In the genomic region with DNA sequence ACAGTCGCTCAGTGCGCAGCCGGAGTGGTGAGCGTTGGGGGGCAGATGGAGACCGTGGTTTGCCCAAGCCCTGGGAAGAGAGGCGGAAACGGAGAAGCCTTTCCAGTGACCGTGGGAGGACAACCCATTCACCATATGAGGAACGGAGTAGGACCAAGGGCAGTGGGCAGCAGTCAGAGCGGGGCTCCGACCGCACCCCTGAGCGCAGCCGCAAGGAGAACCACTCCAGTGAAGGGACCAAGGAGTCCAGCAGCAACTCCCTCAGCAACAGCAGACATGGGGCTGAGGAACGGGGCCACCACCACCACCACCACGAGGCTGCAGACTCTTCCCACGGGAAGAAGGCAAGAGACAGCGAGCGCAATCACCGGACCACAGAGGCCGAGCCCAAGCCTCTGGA, we compare ENCODE assay signal across 13 cellular contexts. TPM values are rescaled to one million over a fixed set of nuclear protein-coding genes. Genes with fewer than 3 reads are reported as not detected.
DNase-seq lines count a peak whose midpoint lies in the region; ATAC-seq, FAIRE-seq and TF ChIP-seq lines count a peak whose summit lies in the region.
"Had no signal": no experiment of that assay in that cellular context is flagged by ENCODE, and none has a peak within 500 bp of the region (broad histone marks: within the 10 kb centered on the region; RNA-seq: fewer than 3 reads in every experiment).

No MANE protein-coding gene starts in this region.

- H3K4me1 Mint-ChIP-seq in activated T-cell treated with anti-CD3 and anti-CD28 coated beads, Interleukin-2, amount 50 U/mL, for 72 hours (ENCODE audit: low read depth): peaks cover 66% of the 10 kb centered on the region
- peaks cover 37 to 48% of the 10 kb centered on the region in 2 donors for H3K4me1 Mint-ChIP-seq in effector memory CD8-positive, alpha-beta T cell (ENCODE audit: low read depth in 2 of 2)

- no peaks in the 10 kb centered on the region for H3K9me2 ChIP-seq in PC-3 (replicated peaks; ENCODE audit: low read length)

- peaks cover 5 to 21% of the 10 kb centered on the region in 2 donors for H3K36me3 Mint-ChIP-seq in activated T-cell treated with anti-CD3 and anti-CD28 coated beads, Interleukin-2, amount 50 U/mL, for 72 hours (ENCODE audit: insufficient read depth in 2 of 2)
- H3K36me3 Mint-ChIP-seq in effector memory CD8-positive, alpha-beta T cell (ENCODE audit: insufficient read depth): peaks cover 81% of the 10 kb centered on the region

- no peaks in the 10 kb centered on the region for H3K27me3 ChIP-seq in PC-3 (ENCODE audit: low read length)
- no peaks in the 10 kb centered on the region for H3K27me3 ChIP-seq in mesenchymal stem cell (ENCODE audit: control insufficient read depth in 1 of 2, insufficient read depth in 1 of 2, low read length in 2 of 2)
- H3K27me3 ChIP-seq: thyroid gland had no signal

- TF ChIP-seq CTCF in PC-3 (conservative IDR thresholded peaks at IDR 0.05; ENCODE audit: low read depth, low read length): no peak

- H3K18ac ChIP-seq in mesenchymal stem cell (ENCODE audit: low read depth in 1 of 2, low read length in 2 of 2): no peak overlapping the region

- peak overlapping the region; percentile 85 to 87 for H3K4me3 Mint-ChIP-seq in activated T-cell treated with anti-CD3 and anti-CD28 coated beads, Interleukin-2, amount 50 U/mL, for 72 hours
- peak overlapping the region; percentile 79 to 84 for H3K4me3 Mint-ChIP-seq in effector memory CD8-positive, alpha-beta T cell

- intact Hi-C loops in PC-3 (cut with micrococcal nuclease) (no loop called here), posterior vena cava (cut with DNase I) (no loop called here)

- H3K9me3 ChIP-seq in PC-3 (ENCODE audit: low read length) (no peaks in the 10 kb centered on the region), mesenchymal stem cell (ENCODE audit: control insufficient read depth, low read length) (no peaks in the 10 kb centered on the region)
- H3K9me3 ChIP-seq: thyroid gland had no signal

- peaks cover 71% of the 10 kb centered on the region for H3K36me3 ChIP-seq in PC-3 (ENCODE audit: low read depth, low read length)
- H3K36me3 ChIP-seq in mesenchymal stem cell (ENCODE audit: control insufficient read depth in 1 of 2, insufficient read depth in 2 of 2, low read depth in 1 of 2, low read length in 2 of 2): peaks cover 71 to 81% of the 10 kb centered on the region in 2 experiments

- H3K79me1 ChIP-seq in mesenchymal stem cell (replicated peaks; ENCODE audit: low read length, poor library complexity, severe bottlenecking): peaks cover 12% of the 10 kb centered on the region

- no peaks in the 10 kb centered on the region for H3K9me3 Mint-ChIP-seq in activated T-cell treated with anti-CD3 and anti-CD28 coated beads, Interleukin-2, amount 50 U/mL, for 72 hours
- H3K9me3 Mint-ChIP-seq in effector memory CD8-positive, alpha-beta T cell: no peaks in the 10 kb centered on the region

- no peak for FAIRE-seq in GM12891 (lab: Jason Lieb, UNC)

- no peak overlapping the region for H3K4me2 ChIP-seq in PC-3 (ENCODE audit: low read length)
- H3K4me2 ChIP-seq in mesenchymal stem cell (ENCODE audit: low read length, poor library complexity, severe bottlenecking): no peak overlapping the region

- H3K4me1 ChIP-seq in PC-3 (ENCODE audit: insufficient read depth, low read length) (peaks cover 31% of the 10 kb centered on the region), mesenchymal stem cell (ENCODE audit: control insufficient read depth, insufficient read depth, low read depth, low read length) (peaks cover 41% of the 10 kb centered on the region)

- H3K4me3 ChIP-seq in PC-3 (ENCODE audit: low read length) (peak overlapping the region; percentile 73; the same call in 1 of the 2 replicates), mesenchymal stem cell (ENCODE audit: insufficient read depth in 1 of 2, low read depth in 1 of 2, low read length in 2 of 2) (no peak overlapping the region)

- 98% methylated on average over 21 of the region's 21 CpGs for WGBS in mesenchymal stem cell

- no peak overlapping the region for H2BK120ac ChIP-seq in mesenchymal stem cell (ENCODE audit: low read depth, low read length)

- no peak overlapping the region for H2AK5ac ChIP-seq in mesenchymal stem cell (ENCODE audit: low read length, severe bottlenecking)

- H3K9ac ChIP-seq in PC-3 (ENCODE audit: low read length) (no peak overlapping the region), mesenchymal stem cell (ENCODE audit: low read length) (no peak overlapping the region)

- no peak overlapping the region for H2AFZ ChIP-seq in PC-3 (ENCODE audit: low read length)
- H2AFZ ChIP-seq in mesenchymal stem cell (ENCODE audit: low read depth, low read length): no peak overlapping the region

- no peaks in the 10 kb centered on the region for H3K27me3 Mint-ChIP-seq in activated T-cell treated with anti-CD3 and anti-CD28 coated beads, Interleukin-2, amount 50 U/mL, for 72 hours (ENCODE audit: low read depth)
- no peaks in the 10 kb centered on the region for H3K27me3 Mint-ChIP-seq in effector memory CD8-positive, alpha-beta T cell

- no peak overlapping the region for H2BK12ac ChIP-seq in mesenchymal stem cell (ENCODE audit: low read length in 2 of 2)

- no peak overlapping the region for H4K91ac ChIP-seq in mesenchymal stem cell (ENCODE audit: low read length)

- CTCF ChIA-PET in PC-3 (lab: Charles Lee): no interaction called here

- POLR2A ChIA-PET in PC-3 (lab: Charles Lee; ENCODE audit: unreplicated experiment): no interaction called here

- no peak overlapping the region for H2BK15ac ChIP-seq in mesenchymal stem cell (ENCODE audit: low read depth, poor library complexity, severe bottlenecking)

- DNase-seq in activated T-cell treated with anti-CD3 and anti-CD28 coated beads, Interleukin-2, amount 50 U/mL, for 72 hours: no peak
- no peak for DNase-seq in activated T-cell treated with anti-CD3 and anti-CD28 coated beads, Interleukin-2, amount 50 U/mL, for 48 hours
- DNase-seq in PC-3: no peak
- DNase-seq in effector memory CD8-positive, alpha-beta T cell: no peak
- peak; percentile 53 for DNase-seq in posterior vena cava (ENCODE audit: low spot score)
- no peak for DNase-seq in GM12891 (ENCODE audit: insufficient read length, low spot score)
- no peak for DNase-seq in mesenchymal stem cell
- DNase-seq: activated gamma-delta T cell, AML-193, NCI-H2029 treated with DMSO at 0.1 percent for 48 hours, RPMI8226, thyroid gland had no signal

- no peak overlapping the region for H3K23ac ChIP-seq in mesenchymal stem cell (ENCODE audit: low read length in 2 of 2)

- TSS peak; percentile 20 for BruUV-seq in PC-3 (replicated peaks; lab: Mats Ljungman, UMichigan)

- H3F3A ChIP-seq in PC-3 (ENCODE audit: low read length, unreplicated experiment): no peaks in the 10 kb centered on the region

- H3K27ac ChIP-seq in PC-3 (ENCODE audit: low read length) (no peak overlapping the region), mesenchymal stem cell (ENCODE audit: low read length, poor library complexity, severe bottlenecking) (no peak overlapping the region)

- no peak overlapping the region for H3K4ac ChIP-seq in mesenchymal stem cell (ENCODE audit: low read depth in 1 of 2, low read length in 2 of 2)

- peaks cover 40% of the 10 kb centered on the region for H4K20me1 ChIP-seq in PC-3 (ENCODE audit: low read length)

- TF ChIP-seq POLR2A in GM12891 (IDR thresholded peaks at IDR 0.05; ENCODE audit: low read depth, low read length): no peak

- H3K79me2 ChIP-seq in PC-3 (ENCODE audit: low read length): peaks cover 55% of the 10 kb centered on the region

- no peak overlapping the region for H4K8ac ChIP-seq in mesenchymal stem cell (ENCODE audit: low read length)

- ATAC-seq in activated T-cell treated with anti-CD3 and anti-CD28 coated beads, Interleukin-2, amount 50 U/mL, for 72 hours (replicated peaks in 1 of 2): no peak
- ATAC-seq in PC-3: no peak
- no peak for ATAC-seq in effector memory CD8-positive, alpha-beta T cell (replicated peaks)
- no peak for ATAC-seq in HG02870 (IDR thresholded peaks at IDR 0.05; ENCODE audit: unreplicated experiment)

- H3K27ac Mint-ChIP-seq in activated T-cell treated with anti-CD3 and anti-CD28 coated beads, Interleukin-2, amount 50 U/mL, for 72 hours: peak overlapping the region; percentile 21
- peak overlapping the region in 1 of 2 donors; percentile 93 for H3K27ac Mint-ChIP-seq in effector memory CD8-positive, alpha-beta T cell

- H2BK5ac ChIP-seq in mesenchymal stem cell (ENCODE audit: low read depth, low read length, poor library complexity, severe bottlenecking): no peak overlapping the region

- H3K14ac ChIP-seq in mesenchymal stem cell (ENCODE audit: low read length in 2 of 2): no peak overlapping the region

TF ChIP-seq in GM12891, 5 proteins besides CTCF, POLR2A, EP300 and RAD21:
- no peak for TF ChIP-seq POU2F2 (IDR thresholded peaks at IDR 0.05; ENCODE audit: low read depth, low read length)
- TF ChIP-seq TAF1 (IDR thresholded peaks at IDR 0.05; ENCODE audit: low read depth, low read length): no peak
- no peak for TF ChIP-seq SPI1 (IDR thresholded peaks at IDR 0.05; ENCODE audit: low read depth, low read length)
- TF ChIP-seq POLR2AphosphoS5 (IDR thresholded peaks at IDR 0.05; ENCODE audit: low read depth, low read length): no peak
- TF ChIP-seq PAX5 (IDR thresholded peaks at IDR 0.05; ENCODE audit: insufficient read depth, low read length, severe bottlenecking): no peak

RNA-seq across cellular contexts. Expression of gene RBM15B, which starts 2.0 kb away (rescaled TPM):
- 10 to 100 TPM; 19.6 to 24.4 TPM for total RNA-seq in activated T-cell treated with anti-CD3 and anti-CD28 coated beads, Interleukin-2, amount 50 U/mL, for 72 hours
- total RNA-seq in PC-3 (2014; rRNA removed): 31.1 and 34.7 TPM in 2 replicates
- total RNA-seq in posterior vena cava: 10 to 100 TPM; 20.2 to 22.7 TPM
- polyA plus RNA-seq in GM12891 (2012; ENCODE audit: low read depth, missing spikeins): 11.4 TPM
- 26.0 TPM for polyA plus RNA-seq in mesenchymal stem cell (2013, experiment 1 of 2)
- 25.4 TPM for polyA plus RNA-seq in mesenchymal stem cell (2013, experiment 2 of 2)

RNA-seq across cellular contexts. Expression of gene MANF, which starts 8.0 kb away (rescaled TPM):
- total RNA-seq in activated T-cell treated with anti-CD3 and anti-CD28 coated beads, Interleukin-2, amount 50 U/mL, for 72 hours: 100 to 1,000 TPM; 112 to 141 TPM
- total RNA-seq in PC-3 (2014; rRNA removed) (200 and 221 TPM in 2 replicates), posterior vena cava (10 to 100 TPM; 72.6 to 79.2 TPM)
- polyA plus RNA-seq in GM12891 (2012; ENCODE audit: low read depth, missing spikeins): 60.4 TPM
- 220 TPM for polyA plus RNA-seq in mesenchymal stem cell (2013, experiment 1 of 2)
- polyA plus RNA-seq in mesenchymal stem cell (2013, experiment 2 of 2): 221 TPM
